Comparison of ENCODE assay signal across 8 cellular contexts in the genomic region with DNA sequence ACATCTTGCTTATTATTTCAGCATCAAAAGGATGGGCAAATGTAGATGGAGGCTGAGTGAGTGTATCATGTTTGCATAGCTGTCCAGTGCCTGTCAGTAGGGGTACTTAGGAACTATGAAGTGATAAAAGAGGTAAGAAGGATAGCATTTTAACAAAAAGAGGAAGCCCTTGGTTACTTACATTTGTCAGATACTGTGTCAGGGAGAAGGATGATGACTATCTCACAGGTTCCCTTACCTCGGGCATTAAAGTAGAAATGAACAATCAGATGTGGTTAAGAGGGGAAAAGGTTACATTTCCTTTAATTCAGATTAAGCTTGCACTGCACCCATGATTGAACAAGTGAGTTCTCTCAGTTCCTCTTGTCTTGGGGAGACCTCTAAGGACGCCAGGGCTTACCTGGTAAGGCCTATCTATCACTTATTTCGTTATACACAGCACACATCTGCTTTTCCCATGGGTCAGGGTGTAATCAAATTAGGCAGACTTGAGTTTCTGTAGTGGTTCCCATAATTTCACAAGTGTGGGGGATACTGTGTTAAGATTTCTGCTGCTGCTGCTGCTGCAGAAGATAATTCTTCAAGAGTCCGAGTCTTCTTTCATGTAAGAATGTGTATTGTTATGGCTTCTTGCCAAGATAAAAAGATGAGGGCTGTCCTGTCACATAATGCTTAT. TPM values are rescaled to one million over a fixed set of nuclear protein-coding genes. Genes with fewer than 3 reads are reported as not detected.
DNase-seq lines count a peak whose midpoint lies in the region; ATAC-seq, FAIRE-seq and TF ChIP-seq lines count a peak whose summit lies in the region.

No MANE protein-coding gene starts in this region.

- FAIRE-seq in HepG2 (lab: Jason Lieb, UNC) = peak; percentile 42

- peak overlapping the region; percentile 73 for H3K27ac Mint-ChIP-seq in activated CD4-positive, alpha-beta memory T cell treated with anti-CD3 and anti-CD28 coated beads, Interleukin-2, amount 10 ng/mL, durations not matched to agents 7 days and 5 days

- no peaks in the 10 kb centered on the region; a peak in 1 of 5 replicates for H3K27me3 ChIP-seq in HepG2 (ENCODE audit: control insufficient read depth in 1 of 2, insufficient read depth in 2 of 2, low read length in 2 of 2)
- no peaks in the 10 kb centered on the region for H3K27me3 ChIP-seq in aorta (ENCODE audit: control insufficient read depth in 1 of 2, insufficient read depth in 2 of 2, low read length in 1 of 2)

- peak overlapping the region; percentile 43 for H3K4me3 Mint-ChIP-seq in activated CD4-positive, alpha-beta memory T cell treated with anti-CD3 and anti-CD28 coated beads, Interleukin-2, amount 10 ng/mL, durations not matched to agents 7 days and 5 days

- no peak for TF ChIP-seq CTCF in HepG2 (CRISPR knock-in tag; IDR thresholded peaks at IDR 0.05)

- no peak for TF ChIP-seq RAD21 in HepG2 (CRISPR knock-in tag; IDR thresholded peaks at IDR 0.05)

- TF ChIP-seq EP300 in HepG2 (IDR thresholded peaks at IDR 0.05; ENCODE audit: low read depth in 2 of 2, low read length in 2 of 2) (no peak), HepG2 (CRISPR knock-in tag; IDR thresholded peaks at IDR 0.05; ENCODE audit: borderline replicate concordance) (no peak)

- BruUV-seq in HepG2 (replicated peaks; lab: Mats Ljungman, UMichigan) = no TSS peak

- peaks cover 54% of the 10 kb centered on the region for H4K20me1 ChIP-seq in HepG2 (ENCODE audit: insufficient read depth, low read length)

- peak overlapping the region; percentile 45 for H3K9ac ChIP-seq in HepG2 (ENCODE audit: insufficient read depth, low read depth, low read length)

- H3K4me2 ChIP-seq in HepG2 (ENCODE audit: low read depth, low read length) = peak overlapping the region; percentile 94

- no peaks in the 10 kb centered on the region for H3K9me3 Mint-ChIP-seq in activated CD4-positive, alpha-beta memory T cell treated with anti-CD3 and anti-CD28 coated beads, Interleukin-2, amount 10 ng/mL, durations not matched to agents 7 days and 5 days

- H3K27ac ChIP-seq in HepG2 (ENCODE audit: extremely low read length, insufficient read depth, low read length) = peak overlapping the region; percentile 53
- H3K27ac ChIP-seq in aorta (ENCODE audit: low read depth in 1 of 2, low read length in 2 of 2) = peak overlapping the region; percentile 78 to 82

- H3K36me3 Mint-ChIP-seq in activated CD4-positive, alpha-beta memory T cell treated with anti-CD3 and anti-CD28 coated beads, Interleukin-2, amount 10 ng/mL, durations not matched to agents 7 days and 5 days (ENCODE audit: low read depth) = peaks cover 47% of the 10 kb centered on the region

- ATAC-seq in GM21360 (IDR thresholded peaks at IDR 0.05; ENCODE audit: unreplicated experiment) = peak; percentile 70
- peak; percentile 54 for ATAC-seq in HG03558 (IDR thresholded peaks at IDR 0.05; ENCODE audit: extremely low read depth, unreplicated experiment)
- ATAC-seq in HepG2 = no peak
- ATAC-seq in aorta (ENCODE audit: low FRiP score) = no peak

- H3K4me3 ChIP-seq in HepG2 (replicated peaks in 1 of 3; ENCODE audit: insufficient read depth in 1 of 3, low read depth in 2 of 3, low read length in 3 of 3) (peak overlapping the region; percentile 5 to 99 (median 39); a peak in 4 of 6 replicates), aorta (ENCODE audit: low read length in 2 of 2) (peak overlapping the region; percentile 16 to 30)

- H3K79me2 ChIP-seq in HepG2 (ENCODE audit: insufficient read depth, low read length) = peaks cover 84% of the 10 kb centered on the region

- H3K9me3 ChIP-seq in HepG2 (ENCODE audit: low read length) (no peaks in the 10 kb centered on the region), aorta (ENCODE audit: control insufficient read depth, low read length) (no peaks in the 10 kb centered on the region)

- H3K4me1 ChIP-seq in HepG2 (ENCODE audit: insufficient read depth, low read length) = peaks cover 51% of the 10 kb centered on the region
- peaks cover 0 to 11% of the 10 kb centered on the region in 2 donors for H3K4me1 ChIP-seq in aorta (ENCODE audit: control insufficient read depth in 1 of 2, insufficient read depth in 2 of 2, low read length in 2 of 2)

- H3K27me3 Mint-ChIP-seq in activated CD4-positive, alpha-beta memory T cell treated with anti-CD3 and anti-CD28 coated beads, Interleukin-2, amount 10 ng/mL, durations not matched to agents 7 days and 5 days = peaks cover 5% of the 10 kb centered on the region

- H3K36me3 ChIP-seq in HepG2 (replicated peaks in 1 of 2; ENCODE audit: control insufficient read depth in 1 of 2, insufficient read depth in 2 of 2, low read length in 2 of 2) (peaks cover 13 to 39% of the 10 kb centered on the region in 2 experiments), aorta (ENCODE audit: control insufficient read depth in 1 of 2, insufficient read depth in 2 of 2, low read length in 1 of 2) (peaks cover 0 to 3% of the 10 kb centered on the region in 2 donors)

- POLR2A ChIA-PET in activated CD4-positive, alpha-beta memory T cell treated with anti-CD3 and anti-CD28 coated beads, Interleukin-2, amount 10 ng/mL, durations not matched to agents 7 days and 5 days (lab: Charles Lee) = interaction anchor here (1.0 to 3.3 kb wide), 9 partner anchors 11 to 529 kb away, joined by 3 to 11 read pairs (median 3); partner anchors contain the start of gene ARMC2
- POLR2A ChIA-PET in HepG2 (lab: Yijun Ruan, JAX) = no interaction called here

- TF ChIP-seq POLR2A in HepG2 (IDR thresholded peaks at IDR 0.05; ENCODE audit: insufficient read depth in 1 of 2, low read depth in 2 of 2, low read length in 2 of 2) = no peak

- WGBS in HepG2 (ENCODE audit: low lambda C conversion rate) = 69% methylated on average over 4 of the region's 4 CpGs
- WGBS in aorta, 2 donors = 52 to 54% methylated on average over 4 of the region's 4 CpGs

- peaks cover 61% of the 10 kb centered on the region for H3K4me1 Mint-ChIP-seq in activated CD4-positive, alpha-beta memory T cell treated with anti-CD3 and anti-CD28 coated beads, Interleukin-2, amount 10 ng/mL, durations not matched to agents 7 days and 5 days

- in situ Hi-C loops in HepG2 (cut with HindIII; ENCODE audit: extremely low pct_ligation_motif_present, low pct_unique_long_range_greater_than_20kb) = no loop called here

- no peak overlapping the region for H2AFZ ChIP-seq in HepG2 (ENCODE audit: low read length)

- intact Hi-C loops in HepG2 (cut with micrococcal nuclease; ENCODE audit: unreplicated experiment) (loop anchor here (10.0 kb wide), 1 partner anchor 150 kb away; no protein-coding TSS in a partner anchor), aorta (cut with DNase I) (no loop called here)

- CTCF ChIA-PET in activated CD4-positive, alpha-beta memory T cell treated with anti-CD3 and anti-CD28 coated beads, Interleukin-2, amount 10 ng/mL, durations not matched to agents 7 days and 5 days (lab: Charles Lee) = interaction anchor here (1.1 to 1.6 kb wide), 3 partner anchors 271 to 508 kb away, joined by 3 to 7 read pairs (median 3); no protein-coding TSS in a partner anchor
- CTCF ChIA-PET in HepG2 (lab: Yijun Ruan, JAX; ENCODE audit: low intra/inter-chr PET ratio, low total read pairs) = no interaction called here

- DNase-seq in GDM1 (lab: John Stamatoyannopoulos, UW) = peak; percentile 23
- no peak for DNase-seq in activated CD4-positive, alpha-beta memory T cell treated with anti-CD3 and anti-CD28 coated beads, Interleukin-2, amount 10 ng/mL, durations not matched to agents 7 days and 5 days
- DNase-seq in HepG2 (ENCODE audit: low spot score) = no peak
- no peak for DNase-seq in aorta
- no peak for DNase-seq in NCI-H524 (lab: John Stamatoyannopoulos, UW)
- no peak for DNase-seq in HuH-7.5 (ENCODE audit: low spot score)

TF ChIP-seq in HepG2, 621 proteins besides CTCF, POLR2A, EP300 and RAD21:
- peak; percentile 55; the same call in 1 of the 2 replicates for TF ChIP-seq RBFOX2 (IDR thresholded peaks at IDR 0.05; ENCODE audit: low read depth, low read length)
- TF ChIP-seq ZNF546 (CRISPR knock-in tag; conservative IDR thresholded peaks at IDR 0.05) = no peak
- TF ChIP-seq KDM5A (IDR thresholded peaks at IDR 0.05; ENCODE audit: borderline replicate concordance, low read length) = no peak
- 0 out of 2 replicates have a peak, but pooled peaks have one; percentile 26 for TF ChIP-seq ZNF878 (CRISPR knock-in tag; IDR thresholded peaks at IDR 0.05)
- TF ChIP-seq ZNF883 (CRISPR knock-in tag; IDR thresholded peaks at IDR 0.05; ENCODE audit: not compliant biosample characterization) = no peak
TF ChIP-seq in HepG2: peak in this region for 2.

RNA-seq across cellular contexts. Expression of gene FOXO3, which starts 4.5 kb away (rescaled TPM):
- total RNA-seq in activated CD4-positive, alpha-beta memory T cell treated with anti-CD3 and anti-CD28 coated beads, Interleukin-2, amount 10 ng/mL, durations not matched to agents 7 days and 5 days = 10 to 100 TPM; 19.1 to 19.3 TPM
- total RNA-seq in HepG2 (2016; rRNA removed; fragmentation: Illumina TruSeq; extraction: Trizol) (16.0 and 16.9 TPM in 2 replicates), aorta (10 to 100 TPM; 66.8 to 89.6 TPM)
- total RNA-seq in HepG2 (2016; cell fraction: cytosol; rRNA removed; fragmentation: Illumina TruSeq; extraction: Trizol; ENCODE audit: low read depth) = 32.6 and 35.1 TPM in 2 replicates
- total RNA-seq in HepG2 (2016; cell fraction: insoluble cytoplasmic fraction; rRNA removed; fragmentation: Illumina TruSeq; extraction: Trizol) = 15.7 and 15.9 TPM in 2 replicates
- total RNA-seq in HepG2 (2016; cell fraction: membrane; rRNA removed; fragmentation: Illumina TruSeq; extraction: Trizol) = 26.2 and 29.7 TPM in 2 replicates
- total RNA-seq in HepG2 (2016; cell fraction: nucleus; rRNA removed; fragmentation: Illumina TruSeq; extraction: Trizol) = 14.0 and 14.8 TPM in 2 replicates
- polyA plus RNA-seq in HepG2 (2011; rRNA removed) (21.3 and 22.5 TPM in 2 replicates), aorta (10 to 100 TPM; 11.0 to 21.4 TPM)
- 14.1 and 14.6 TPM in 2 replicates for polyA plus RNA-seq in HepG2 (2011; cell fraction: cytosol; rRNA removed)
- polyA plus RNA-seq in HepG2 (2011; cell fraction: nucleus; rRNA removed) = 17.2 and 17.5 TPM in 2 replicates
- 16.0 and 18.2 TPM in 2 replicates for polyA plus RNA-seq in HepG2 (2012)
- 0.35 and 0.42 TPM in 2 replicates for polyA plus RNA-seq in HepG2 (2016; cell fraction: cytosol; fragmentation: Illumina TruSeq; extraction: Trizol; ENCODE audit: low read depth)
- polyA plus RNA-seq in HepG2 (2016; cell fraction: insoluble cytoplasmic fraction; fragmentation: Illumina TruSeq; extraction: Trizol; ENCODE audit: low read depth) = 11.8 and 12.6 TPM in 2 replicates
- polyA plus RNA-seq in HepG2 (2016; cell fraction: membrane; fragmentation: Illumina TruSeq; extraction: Trizol; ENCODE audit: low read depth) = 1.3 and 1.4 TPM in 2 replicates
- polyA plus RNA-seq in HepG2 (2016; cell fraction: nucleus; fragmentation: Illumina TruSeq; extraction: Trizol; ENCODE audit: insufficient read depth, low read depth) = 10.9 and 12.0 TPM in 2 replicates
- 76.4 and 181 TPM in 2 replicates for polyA minus RNA-seq in HepG2 (2011; rRNA and poly(A)+ RNA removed; ENCODE audit: low replicate concordance)
- polyA minus RNA-seq in HepG2 (2011; cell fraction: cytosol; rRNA and poly(A)+ RNA removed) = 34.7 and 39.1 TPM in 2 replicates
- 43.9 and 53.5 TPM in 2 replicates for polyA minus RNA-seq in HepG2 (2011; cell fraction: nucleus; rRNA and poly(A)+ RNA removed)

Comparison
In these comparisons a context has a peak if more than half of its experiments do, and no peak if none do; other contexts are left out.
1. ATAC-seq: peak in GM21360 (single experiment) and HG03558 (single experiment); none in HepG2 (single experiment) and aorta (single experiment).